ENCODE assay signal across 8 cellular contexts in the genomic region with DNA sequence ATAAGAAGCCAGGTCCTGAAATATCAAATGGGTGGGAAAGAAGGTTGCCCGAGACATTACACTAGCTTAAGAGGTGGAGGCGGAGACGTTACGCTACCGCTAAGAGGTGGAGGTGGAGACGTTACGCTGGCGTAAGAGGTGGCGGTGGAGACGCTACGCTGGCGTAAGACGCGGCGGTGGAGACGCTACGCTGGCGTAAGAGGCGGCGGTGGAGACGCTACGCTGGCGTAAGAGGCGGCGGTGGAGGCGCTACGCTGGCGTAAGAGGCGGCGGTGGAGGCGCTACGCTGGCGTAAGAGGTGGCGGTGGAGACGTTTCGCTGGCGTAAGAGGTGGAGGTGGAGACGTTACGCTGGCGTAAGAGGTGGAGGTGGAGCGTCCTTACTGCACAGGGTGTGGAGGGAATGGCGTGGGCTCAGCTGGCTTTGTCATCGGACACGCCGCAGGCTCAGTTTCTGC. TPM values are rescaled to one million over a fixed set of nuclear protein-coding genes. Genes with fewer than 3 reads are reported as not detected.
DNase-seq lines count a peak whose midpoint lies in the region; ATAC-seq and TF ChIP-seq lines count a peak whose summit lies in the region.

No MANE protein-coding gene starts in this region.

- no peaks in the 10 kb centered on the region for H3K9me3 Mint-ChIP-seq in stimulated activated effector memory CD8-positive, alpha-beta T cell treated with anti-CD3 and anti-CD28 coated beads, Interleukin-12 subunit alpha, Interleukin-12 subunit beta, amount 100 ng/mL, for 72 hours
- H3K9me3 Mint-ChIP-seq in endodermal cell: peaks cover 8% of the 10 kb centered on the region

- TF ChIP-seq CTCF in endodermal cell (conservative IDR thresholded peaks at IDR 0.05): no peak

- peak; percentile 44 for ATAC-seq in stimulated activated effector memory CD8-positive, alpha-beta T cell treated with anti-CD3 and anti-CD28 coated beads, Interleukin-12 subunit alpha, Interleukin-12 subunit beta, amount 100 ng/mL, for 72 hours
- no peak for ATAC-seq in Right ventricle myocardium superior (ENCODE audit: poor library complexity)

- 86 to 90% methylated on average over 13 to 40 of the region's 45 CpGs for WGBS in endodermal cell (ENCODE audit: insufficient coverage in 1 of 2, insufficient read length in 1 of 2), 2 experiments

- intact Hi-C loops in Right ventricle myocardium superior (cut with DNase I): no loop called here

- H3K4me3 ChIP-seq in SK-N-MC (peak overlapping the region; percentile 70), endodermal cell (ENCODE audit: low read length) (no peak overlapping the region)

- H3K9me3 ChIP-seq in SK-N-MC (ENCODE audit: low read depth, low read length) (no peaks in the 10 kb centered on the region), endodermal cell (ENCODE audit: control insufficient read depth, low read length) (no peaks in the 10 kb centered on the region)

- no peaks in the 10 kb centered on the region for H3K36me3 Mint-ChIP-seq in stimulated activated effector memory CD8-positive, alpha-beta T cell treated with anti-CD3 and anti-CD28 coated beads, Interleukin-12 subunit alpha, Interleukin-12 subunit beta, amount 100 ng/mL, for 72 hours
- peaks cover 6% of the 10 kb centered on the region for H3K36me3 Mint-ChIP-seq in endodermal cell (ENCODE audit: low read depth)

- H3K27me3 ChIP-seq in endodermal cell (ENCODE audit: control insufficient read depth, insufficient read depth, low read length, poor library complexity, severe bottlenecking): no peaks in the 10 kb centered on the region

- no peak overlapping the region for H3K4me3 Mint-ChIP-seq in stimulated activated effector memory CD8-positive, alpha-beta T cell treated with anti-CD3 and anti-CD28 coated beads, Interleukin-12 subunit alpha, Interleukin-12 subunit beta, amount 100 ng/mL, for 72 hours
- H3K4me3 Mint-ChIP-seq in endodermal cell: no peak overlapping the region

- H3K36me3 ChIP-seq in SK-N-MC (ENCODE audit: insufficient read depth, low read length): no peaks in the 10 kb centered on the region
- H3K36me3 ChIP-seq in endodermal cell (ENCODE audit: control insufficient read depth, insufficient read depth, low read length): no peaks in the 10 kb centered on the region

- H3K27ac Mint-ChIP-seq in stimulated activated effector memory CD8-positive, alpha-beta T cell treated with anti-CD3 and anti-CD28 coated beads, Interleukin-12 subunit alpha, Interleukin-12 subunit beta, amount 100 ng/mL, for 72 hours: no peak overlapping the region
- no peak overlapping the region for H3K27ac Mint-ChIP-seq in endodermal cell

- H3K4me1 Mint-ChIP-seq in stimulated activated effector memory CD8-positive, alpha-beta T cell treated with anti-CD3 and anti-CD28 coated beads, Interleukin-12 subunit alpha, Interleukin-12 subunit beta, amount 100 ng/mL, for 72 hours: peaks cover 6% of the 10 kb centered on the region
- no peaks in the 10 kb centered on the region for H3K4me1 Mint-ChIP-seq in endodermal cell

- H3K27ac ChIP-seq in SK-N-MC (no peak overlapping the region), endodermal cell (ENCODE audit: low read depth, low read length) (no peak overlapping the region)

- DNase-seq in activated T-cell treated with anti-CD3 and anti-CD28 coated beads for 24 hours (ENCODE audit: low read depth): peak; percentile 64
- no peak for DNase-seq in activated T-cell treated with anti-CD3 and anti-CD28 coated beads, Interleukin-2, amount 50 U/mL, for 48 hours
- no peak for DNase-seq in SK-N-MC (ENCODE audit: low read depth, low spot score)
- DNase-seq in fibroblast of gingiva (ENCODE audit: low read depth): peak; percentile 67
- peak in 1 of 2 donors; percentile 78 for DNase-seq in stimulated activated effector memory CD8-positive, alpha-beta T cell treated with anti-CD3 and anti-CD28 coated beads, Interleukin-12 subunit alpha, Interleukin-12 subunit beta, amount 100 ng/mL, for 72 hours (ENCODE audit: low spot score in 2 of 2)
- DNase-seq in endodermal cell: no peak
- no peak for DNase-seq in Right ventricle myocardium superior
- no peak for DNase-seq in NCI-H1105 treated with DMSO at 0.1 percent for 48 hours (lab: John Stamatoyannopoulos, UW)

- H3K9ac ChIP-seq in SK-N-MC (ENCODE audit: insufficient read length) (no peak overlapping the region), endodermal cell (ENCODE audit: extremely low read depth, low read length, poor library complexity, severe bottlenecking) (no peak overlapping the region)

- H3K4me1 ChIP-seq in endodermal cell (ENCODE audit: control insufficient read depth, insufficient read depth, low read length): no peaks in the 10 kb centered on the region

- peaks cover 1% of the 10 kb centered on the region for H3K27me3 Mint-ChIP-seq in endodermal cell (ENCODE audit: insufficient read depth)

RNA-seq across cellular contexts. Expression of gene CYP4V2, which starts 12.8 kb away (rescaled TPM):
- 1 to 10 TPM; 2.0 to 2.1 TPM for total RNA-seq in endodermal cell
- 2.2 TPM for polyA plus RNA-seq in endodermal cell (2013, experiment 1 of 2)
- 1.6 TPM for polyA plus RNA-seq in endodermal cell (2013, experiment 2 of 2)
- 25.3 TPM for total RNA-seq in Right ventricle myocardium superior

RNA-seq across cellular contexts. Expression of gene KLKB1, which starts 23.2 kb away (rescaled TPM):
- total RNA-seq in endodermal cell (10 to 100 TPM in 1 of 2 donors, 1 to 10 TPM in 1; 9.5 to 11.9 TPM), Right ventricle myocardium superior (1.2 TPM)
- 0.50 TPM for polyA plus RNA-seq in endodermal cell (2013, experiment 1 of 2)
- polyA plus RNA-seq in endodermal cell (2013, experiment 2 of 2): 0.17 TPM

Comparison
In these comparisons a context has a peak if more than half of its experiments do, and no peak if none do; other contexts are left out.
1. DNase-seq: peak in activated T-cell treated with anti-CD3 and anti-CD28 coated beads for 24 hours (single experiment) and fibroblast of gingiva (single experiment); none in activated T-cell treated with anti-CD3 and anti-CD28 coated beads, Interleukin-2, amount 50 U/mL, for 48 hours (0 of 2), SK-N-MC (single experiment), endodermal cell (single experiment), Right ventricle myocardium superior (single experiment) and NCI-H1105 treated with DMSO at 0.1 percent for 48 hours (single experiment).